8 cellular contexts compared by ENCODE assay signal in the genomic region with DNA sequence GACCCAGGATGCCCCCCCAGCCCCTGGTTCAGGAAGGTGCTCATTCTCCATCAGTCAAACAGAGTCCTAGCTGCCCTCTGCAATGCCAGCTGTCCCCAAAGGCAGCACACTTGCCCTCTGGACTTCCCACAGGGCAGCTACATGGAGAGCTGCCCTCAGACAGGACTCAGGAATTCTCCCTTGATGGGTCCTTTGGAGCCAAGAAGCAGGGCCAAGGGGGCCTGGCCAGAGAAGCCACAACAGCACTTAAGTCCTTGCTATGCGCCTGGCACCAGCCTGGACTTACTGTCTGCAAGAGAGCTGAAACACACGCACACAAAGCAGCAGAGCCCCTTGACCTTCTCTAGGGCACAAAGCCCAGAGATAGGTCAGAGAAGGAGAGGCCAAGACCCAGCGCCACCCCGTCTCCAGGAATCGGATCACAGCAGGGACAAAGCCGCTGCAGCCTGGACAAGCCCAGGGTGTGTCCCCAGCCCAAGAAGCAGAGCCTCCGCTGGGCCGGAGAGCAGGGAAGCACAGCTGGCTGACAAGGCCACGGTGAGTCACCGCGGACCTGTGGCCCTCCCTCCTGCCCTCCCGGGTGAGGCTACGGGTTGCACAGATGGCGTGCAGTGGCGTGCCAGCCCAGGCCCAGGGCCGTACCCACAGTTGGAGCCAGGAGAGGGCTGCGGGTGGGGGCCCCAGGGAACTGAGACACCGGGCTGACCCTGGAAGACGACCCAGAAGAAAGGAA. TPM values are rescaled to one million over a fixed set of nuclear protein-coding genes. Genes with fewer than 3 reads are reported as not detected.
DNase-seq lines count a peak whose midpoint lies in the region; ATAC-seq, FAIRE-seq and TF ChIP-seq lines count a peak whose summit lies in the region.

No MANE protein-coding gene starts in this region.

- TF ChIP-seq CTCF in NB4 (IDR thresholded peaks at IDR 0.05; ENCODE audit: low read depth, low read length) (no peak), brain (conservative IDR thresholded peaks at IDR 0.05) (no peak), kidney (IDR thresholded peaks at IDR 0.05; ENCODE audit: borderline replicate concordance, extremely low read depth, insufficient read depth) (no peak), GM13976 (IDR thresholded peaks at IDR 0.05; ENCODE audit: borderline replicate concordance, control extremely low read depth, extremely low read depth, insufficient read depth, missing control alignments) (no peak)

- TF ChIP-seq POLR2A in NB4 (IDR thresholded peaks at IDR 0.05; ENCODE audit: extremely low read depth, insufficient read length) = no peak

- H3K9me3 ChIP-seq in kidney (ENCODE audit: control insufficient read depth in 1 of 2, low read length in 2 of 2) = no peaks in the 10 kb centered on the region

- H3K36me3 Mint-ChIP-seq in brain = no peaks in the 10 kb centered on the region
- H3K36me3 Mint-ChIP-seq in stimulated activated memory B cell treated with anti-CD40 and anti-IgM and Interleukin-4, amounts not matched to agents 10 μg/mL and 1 μg/mL and 100 μg/mL, for 72 hours = no peaks in the 10 kb centered on the region

- peak overlapping the region; percentile 75 to 89 (median 85) for H3K4me3 Mint-ChIP-seq in brain
- H3K4me3 Mint-ChIP-seq in stimulated activated memory B cell treated with anti-CD40 and anti-IgM and Interleukin-4, amounts not matched to agents 10 μg/mL and 1 μg/mL and 100 μg/mL, for 72 hours = peak overlapping the region; percentile 57

- no peaks in the 10 kb centered on the region for H3K9me3 Mint-ChIP-seq in brain
- H3K9me3 Mint-ChIP-seq in stimulated activated memory B cell treated with anti-CD40 and anti-IgM and Interleukin-4, amounts not matched to agents 10 μg/mL and 1 μg/mL and 100 μg/mL, for 72 hours = no peaks in the 10 kb centered on the region

- in situ Hi-C loops in GM13976 (cut with MboI; ENCODE audit: low sequenced_read_pairs, unreplicated experiment) = no loop called here

- H3K4me3 ChIP-seq in NB4 (ENCODE audit: low read depth, low read length) (no peak overlapping the region), kidney (ENCODE audit: low read length in 2 of 2) (no peak overlapping the region)

- ATAC-seq in GM21447 (IDR thresholded peaks at IDR 0.05; ENCODE audit: unreplicated experiment) (peak; percentile 50), HG03280 (IDR thresholded peaks at IDR 0.05; ENCODE audit: unreplicated experiment) (no peak)
- peak; percentile 55 for ATAC-seq in stimulated activated memory B cell treated with anti-CD40 and anti-IgM and Interleukin-4, amounts not matched to agents 10 μg/mL and 1 μg/mL and 100 μg/mL, for 72 hours

- H3K9ac ChIP-seq in kidney (ENCODE audit: low read length in 2 of 2) = no peak overlapping the region

- peaks cover 19% of the 10 kb centered on the region for H3K27me3 Mint-ChIP-seq in brain
- H3K27me3 Mint-ChIP-seq in stimulated activated memory B cell treated with anti-CD40 and anti-IgM and Interleukin-4, amounts not matched to agents 10 μg/mL and 1 μg/mL and 100 μg/mL, for 72 hours = peaks cover 81% of the 10 kb centered on the region

- FAIRE-seq in kidney (lab: Jason Lieb, UNC) = no peak

- H3K27ac Mint-ChIP-seq in brain = peak overlapping the region in 4 of 5 experiments; percentile 48 to 91 (median 82)
- H3K27ac Mint-ChIP-seq in stimulated activated memory B cell treated with anti-CD40 and anti-IgM and Interleukin-4, amounts not matched to agents 10 μg/mL and 1 μg/mL and 100 μg/mL, for 72 hours = peak overlapping the region; percentile 36

- H3K36me3 ChIP-seq in kidney (ENCODE audit: control insufficient read depth in 1 of 2, insufficient read depth in 2 of 2, low read length in 2 of 2) = no peaks in the 10 kb centered on the region

- H3K27ac ChIP-seq in kidney (ENCODE audit: low read depth in 2 of 2, low read length in 2 of 2) = no peak overlapping the region

- DNase-seq in DMS53 (lab: John Stamatoyannopoulos, UW) = peak; percentile 96
- DNase-seq in NB4 (ENCODE audit: low read depth) = peak; percentile 59
- DNase-seq in kidney = peak; percentile 94
- DNase-seq in GM13976 (ENCODE audit: low spot score) = no peak

- H3K4me1 Mint-ChIP-seq in brain = peaks cover 34% of the 10 kb centered on the region
- peaks cover 12% of the 10 kb centered on the region for H3K4me1 Mint-ChIP-seq in stimulated activated memory B cell treated with anti-CD40 and anti-IgM and Interleukin-4, amounts not matched to agents 10 μg/mL and 1 μg/mL and 100 μg/mL, for 72 hours

- peaks cover 6% of the 10 kb centered on the region in 2 donors for H3K4me1 ChIP-seq in kidney (ENCODE audit: control insufficient read depth in 1 of 2, insufficient read depth in 1 of 2, low read depth in 1 of 2, low read length in 2 of 2)

- intact Hi-C loops in kidney (cut with DNase I) = loop anchor here (10.0 kb wide), 1 partner anchor 181 kb away; no protein-coding TSS in a partner anchor

RNA-seq across cellular contexts. Expression of gene WNT9A, which starts 1.7 kb away (rescaled TPM):
- polyA plus RNA-seq in brain (ENCODE audit: insufficient read depth, low read depth, low replicate concordance) (3.4 TPM), kidney (ENCODE audit: insufficient read depth, low read depth, low replicate concordance) (0.58 TPM)
- 3.1 TPM for total RNA-seq in kidney
